16 cellular contexts compared by ENCODE assay signal in genomic region chr9:134620751-134621557, GRCh38. TPM values are rescaled to one million over a fixed set of nuclear protein-coding genes. Genes with fewer than 3 reads are reported as not detected.
DNase-seq lines count a peak whose midpoint lies in the region; ATAC-seq and TF ChIP-seq lines count a peak whose summit lies in the region.
"Had no signal": no experiment of that assay in that cellular context is flagged by ENCODE, and none has a peak within 500 bp of the region (broad histone marks: within the 10 kb centered on the region; RNA-seq: fewer than 3 reads in every experiment).

No MANE protein-coding gene starts in this region.

- H2AFZ ChIP-seq in IMR-90 (replicated peaks; ENCODE audit: low read length, poor library complexity) = no peak overlapping the region

- peak overlapping the region; percentile 31 for H2AK5ac ChIP-seq in IMR-90 (ENCODE audit: low read depth, low read length)

- H3K27ac ChIP-seq in BLaER1 treated with 17β-estradiol and CSF1 and Interleukin-3, amounts not matched to agents 10 nM and 100 nM = peak overlapping the region in 3 of 11 experiments; percentile 23 to 39 (median 36); a peak in 2 of 22 replicates
- no peak overlapping the region for H3K27ac ChIP-seq in IMR-90 (ENCODE audit: insufficient read depth, low read length)
- no peak overlapping the region for H3K27ac ChIP-seq in ovary
- H3K27ac ChIP-seq in RWPE1 = no peak overlapping the region
- H3K27ac ChIP-seq: dorsolateral prefrontal cortex, esophagus muscularis mucosa, tibial nerve had no signal

- no peak overlapping the region for H2BK20ac ChIP-seq in IMR-90 (ENCODE audit: low read depth, low read length)

- TF ChIP-seq POLR2A in IMR-90 (IDR thresholded peaks at IDR 0.05; ENCODE audit: low read depth, low read length) (no peak), ovary (IDR thresholded peaks at IDR 0.05) (no peak)

- H4K20me1 ChIP-seq in BLaER1 treated with 17β-estradiol and CSF1 and Interleukin-3, amounts not matched to agents 10 nM and 100 nM = no peaks in the 10 kb centered on the region; a peak in 1 of 22 replicates
- H4K20me1 ChIP-seq in IMR-90 (ENCODE audit: insufficient read depth, low read length) = no peaks in the 10 kb centered on the region

- BruUV-seq in IMR-90 (replicated peaks; lab: Mats Ljungman, UMichigan) = no TSS peak

- H2BK120ac ChIP-seq in IMR-90 (ENCODE audit: low read depth, low read length) = no peak overlapping the region

- no peak overlapping the region for H2BK15ac ChIP-seq in IMR-90 (ENCODE audit: low read depth, low read length)

- TF ChIP-seq RAD21 in IMR-90 (IDR thresholded peaks at IDR 0.05; ENCODE audit: low read length) = no peak

- no peak overlapping the region for H3K14ac ChIP-seq in IMR-90 (replicated peaks; ENCODE audit: low read depth, low read length)

- no peak for ATAC-seq in IMR-90 (ENCODE audit: low read depth)

- DNase-seq in IMR-90 (no peak), ecto neural progenitor cell (ENCODE audit: low spot score) (peak; percentile 45), ovary (peak in 4 of 5 donors; percentile 3 to 24 (median 12)), RWPE1 (ENCODE audit: low spot score) (no peak), 8988T (no peak), NCI-H1417 (lab: John Stamatoyannopoulos, UW) (no peak), iPS-NIHi11 (ENCODE audit: low spot score) (no peak)
- DNase-seq: activated naive CD4-positive, alpha-beta T cell treated with anti-CD3 and anti-CD28 coated beads for 36 hours; NCI-H1092; NCI-H774; occipital lobe had no signal

- peak overlapping the region in 9 of 11 experiments; percentile 65 to 92 (median 81); a peak in 16 of 22 replicates for H3K4me2 ChIP-seq in BLaER1 treated with 17β-estradiol and CSF1 and Interleukin-3, amounts not matched to agents 10 nM and 100 nM
- no peak overlapping the region for H3K4me2 ChIP-seq in IMR-90 (ENCODE audit: low read depth, low read length)

- peaks cover 0 to 11% (median 0%) of the 10 kb centered on the region in 11 experiments; a peak in 1 of 22 replicates for H3K27me3 ChIP-seq in BLaER1 treated with 17β-estradiol and CSF1 and Interleukin-3, amounts not matched to agents 10 nM and 100 nM
- H3K27me3 ChIP-seq in IMR-90 (ENCODE audit: control insufficient read depth, insufficient read depth, low read length) = no peaks in the 10 kb centered on the region; the same call in 1 of the 2 replicates
- no peaks in the 10 kb centered on the region for H3K27me3 ChIP-seq in ovary
- H3K27me3 ChIP-seq: tibial nerve had no signal

- no peak overlapping the region for H3K56ac ChIP-seq in IMR-90 (ENCODE audit: extremely low read depth, insufficient read depth, low read length)

- H3K4me3 ChIP-seq in BLaER1 treated with 17β-estradiol and CSF1 and Interleukin-3, amounts not matched to agents 10 nM and 100 nM = peak overlapping the region in 1 of 10 experiments; percentile 3; a peak in 1 of 20 replicates
- H3K4me3 ChIP-seq in IMR-90 (ENCODE audit: insufficient read depth, low read depth, low read length) = no peak overlapping the region
- H3K4me3 ChIP-seq in ovary = no peak overlapping the region
- H3K4me3 ChIP-seq: dorsolateral prefrontal cortex, esophagus muscularis mucosa, skin epidermis, tibial nerve had no signal

- CTCF ChIA-PET in IMR-90 (lab: Yijun Ruan, JAX) (no interaction called here), RWPE1 (lab: Yijun Ruan, JAX) (interaction anchor here (0.7 to 1.4 kb wide), 3 partner anchors 20 to 40 kb away, joined by 3 read pairs; no protein-coding TSS in a partner anchor)

- peaks cover 34 to 67% (median 58%) of the 10 kb centered on the region in 10 experiments for H3K4me1 ChIP-seq in BLaER1 treated with 17β-estradiol and CSF1 and Interleukin-3, amounts not matched to agents 10 nM and 100 nM
- H3K4me1 ChIP-seq in IMR-90 (ENCODE audit: control insufficient read depth, insufficient read depth, low read length) (peaks cover 18% of the 10 kb centered on the region), ovary (ENCODE audit: insufficient read depth) (no peaks in the 10 kb centered on the region)

- no peak overlapping the region for H3K23ac ChIP-seq in IMR-90 (ENCODE audit: low read depth, low read length)

- H4K5ac ChIP-seq in IMR-90 (ENCODE audit: low read depth, low read length) = no peak overlapping the region

- no peak overlapping the region for H3K18ac ChIP-seq in IMR-90 (ENCODE audit: low read depth, low read length)

- H3K9ac ChIP-seq in BLaER1 treated with 17β-estradiol and CSF1 and Interleukin-3, amounts not matched to agents 10 nM and 100 nM = peak overlapping the region in 2 of 11 experiments; percentile 12 to 16; a peak in 2 of 22 replicates
- H3K9ac ChIP-seq in IMR-90 (ENCODE audit: low read depth, low read length) = no peak overlapping the region

- peaks cover 21% of the 10 kb centered on the region for H3K9me1 ChIP-seq in IMR-90 (ENCODE audit: insufficient read depth, low read length)

- 88% methylated on average over 8 of the region's 21 CpGs; no CpG with 5 or more reads in 1 of the 2 experiments for WGBS in IMR-90 (ENCODE audit: extremely low coverage in 2 of 2, insufficient read length in 1 of 2), 2 experiments
- 84 to 89% (median 85%) methylated on average over 20 to 21 of the region's 21 CpGs for WGBS in ovary, 3 donors

- dilution Hi-C loops in IMR-90 (cut with HindIII; ENCODE audit: low sequenced_read_pairs, unreplicated experiment) = no loop called here

- no peaks in the 10 kb centered on the region for H3K9me3 ChIP-seq in BLaER1 treated with 17β-estradiol and CSF1 and Interleukin-3, amounts not matched to agents 10 nM and 100 nM (replicated peaks in 1 of 11)
- H3K9me3 ChIP-seq in IMR-90 (ENCODE audit: control insufficient read depth, insufficient read depth, low read length) (no peaks in the 10 kb centered on the region), ovary (no peaks in the 10 kb centered on the region)
- H3K9me3 ChIP-seq: esophagus muscularis mucosa, tibial nerve had no signal

- no peak overlapping the region for H2BK5ac ChIP-seq in IMR-90 (ENCODE audit: low read depth, low read length, poor library complexity, severe bottlenecking)

- H2AK9ac ChIP-seq in IMR-90 (replicated peaks; ENCODE audit: low read depth, low read length, poor library complexity) = peak overlapping the region; percentile 45

- 0 out of 2 replicates have a peak overlapping the region, but pooled peaks have one; percentile 16 for H3K4ac ChIP-seq in IMR-90 (ENCODE audit: low read depth, low read length)

- POLR2A ChIA-PET in IMR-90 (lab: Charles Lee; ENCODE audit: unreplicated experiment) (no interaction called here), RWPE1 (lab: Yijun Ruan, JAX; ENCODE audit: low non-redundant PET) (no interaction called here)

- TF ChIP-seq EP300 in ovary (IDR thresholded peaks at IDR 0.05) = no peak

- H4K8ac ChIP-seq in IMR-90 (ENCODE audit: low read depth in 2 of 2, low read length in 2 of 2) = no peak overlapping the region

- in situ Hi-C loops in IMR-90 (cut with MboI; ENCODE audit: low sequenced_read_pairs) = no loop called here

- TF ChIP-seq CTCF in IMR-90 (conservative IDR thresholded peaks at IDR 0.05; ENCODE audit: low read depth, low read length) = no peak
- TF ChIP-seq CTCF in ovary (IDR thresholded peaks at IDR 0.05) = no peak
- TF ChIP-seq CTCF in RWPE1 (conservative IDR thresholded peaks at IDR 0.05; ENCODE audit: low read depth) = no peak

- H4K91ac ChIP-seq in IMR-90 (ENCODE audit: insufficient read depth, low read depth, low read length) = no peak overlapping the region

- peaks cover 0 to 11% of the 10 kb centered on the region in 2 experiments; a peak in 1 of 4 replicates for H3K79me1 ChIP-seq in IMR-90 (ENCODE audit: low read depth in 1 of 2, low read length in 2 of 2)

- intact Hi-C loops in IMR-90 (cut with micrococcal nuclease) = no loop called here
- intact Hi-C loops in ovary (cut with DNase I) = no loop called here

- H3K36me3 ChIP-seq in BLaER1 treated with 17β-estradiol and CSF1 and Interleukin-3, amounts not matched to agents 10 nM and 100 nM = no peaks in the 10 kb centered on the region
- H3K36me3 ChIP-seq in IMR-90 (ENCODE audit: control insufficient read depth, insufficient read depth, low read length) (no peaks in the 10 kb centered on the region), ovary (no peaks in the 10 kb centered on the region)
- H3K36me3 ChIP-seq: esophagus muscularis mucosa, tibial nerve had no signal

TF ChIP-seq in IMR-90, 13 proteins besides CTCF, POLR2A, EP300 and RAD21 (continues in another document):
- TF ChIP-seq RCOR1 (IDR thresholded peaks at IDR 0.05; ENCODE audit: insufficient replicate concordance, low read length) (no peak), CEBPB (IDR thresholded peaks at IDR 0.05; ENCODE audit: low read depth, low read length) (no peak), MAZ (IDR thresholded peaks at IDR 0.05; ENCODE audit: borderline replicate concordance, low read depth, low read length) (no peak), MXI1 (IDR thresholded peaks at IDR 0.05; ENCODE audit: borderline replicate concordance, low read depth, low read length) (no peak), CHD1 (IDR thresholded peaks at IDR 0.05; ENCODE audit: low read depth, low read length) (no peak), USF2 (IDR thresholded peaks at IDR 0.05; ENCODE audit: low read depth, low read length) (no peak), RFX5 (IDR thresholded peaks at IDR 0.05; ENCODE audit: low read depth, low read length) (no peak), NFE2L2 (IDR thresholded peaks at IDR 0.05; ENCODE audit: low read depth, low read length) (no peak), BHLHE40 (IDR thresholded peaks at IDR 0.05; ENCODE audit: low read depth, low read length) (no peak), SMC3 (IDR thresholded peaks at IDR 0.05; ENCODE audit: low read depth, low read length) (no peak), FOS (IDR thresholded peaks at IDR 0.05; ENCODE audit: low read depth, low read length) (no peak)

RNA-seq across cellular contexts. Expression of gene COL5A1, which starts 20.6 kb away (rescaled TPM):
- total RNA-seq in IMR-90 (2012; rRNA removed) (19.2 and 21.1 TPM in 2 replicates), ovary (100 to 1,000 TPM in 1 of 7 donors, 10 to 100 TPM in 6; 28.1 to 117 (median 58.6) TPM)
- polyA plus RNA-seq in IMR-90 (2012; rRNA removed) (154 and 173 TPM in 2 replicates), ovary (10 to 100 TPM; 37.4 to 54.6 TPM)
- 95.5 and 194 TPM in 2 replicates for polyA plus RNA-seq in IMR-90 (2012; cell fraction: cytosol; rRNA removed)
- 391 and 419 TPM in 2 replicates for polyA plus RNA-seq in IMR-90 (2012; cell fraction: nucleus; rRNA removed; ENCODE audit: low replicate concordance)

Comparison
In these comparisons a context has a peak if more than half of its experiments do, and no peak if none do; other contexts are left out.
1. DNase-seq: peak in ecto neural progenitor cell (single experiment) and ovary (4 of 5); none in IMR-90 (single experiment), RWPE1 (single experiment), 8988T (single experiment), NCI-H1417 (0 of 3) and iPS-NIHi11 (single experiment).